In genomic region chr6:125191916-125192609, GRCh38 we compare ENCODE assay signal across 1 cellular context.
TF ChIP-seq lines count a peak whose summit lies in the region.

No MANE protein-coding gene starts in this region.

TF ChIP-seq in GM12878, 131 proteins besides CTCF, POLR2A, EP300 and RAD21 (continued from another document):
- TF ChIP-seq CEBPZ (IDR thresholded peaks at IDR 0.05; ENCODE audit: low read depth, low read length): no peak
- no peak for TF ChIP-seq TCF7 (IDR thresholded peaks at IDR 0.05; ENCODE audit: borderline replicate concordance)
